ENCODE assay signal across 1 cellular context in the genomic region with DNA sequence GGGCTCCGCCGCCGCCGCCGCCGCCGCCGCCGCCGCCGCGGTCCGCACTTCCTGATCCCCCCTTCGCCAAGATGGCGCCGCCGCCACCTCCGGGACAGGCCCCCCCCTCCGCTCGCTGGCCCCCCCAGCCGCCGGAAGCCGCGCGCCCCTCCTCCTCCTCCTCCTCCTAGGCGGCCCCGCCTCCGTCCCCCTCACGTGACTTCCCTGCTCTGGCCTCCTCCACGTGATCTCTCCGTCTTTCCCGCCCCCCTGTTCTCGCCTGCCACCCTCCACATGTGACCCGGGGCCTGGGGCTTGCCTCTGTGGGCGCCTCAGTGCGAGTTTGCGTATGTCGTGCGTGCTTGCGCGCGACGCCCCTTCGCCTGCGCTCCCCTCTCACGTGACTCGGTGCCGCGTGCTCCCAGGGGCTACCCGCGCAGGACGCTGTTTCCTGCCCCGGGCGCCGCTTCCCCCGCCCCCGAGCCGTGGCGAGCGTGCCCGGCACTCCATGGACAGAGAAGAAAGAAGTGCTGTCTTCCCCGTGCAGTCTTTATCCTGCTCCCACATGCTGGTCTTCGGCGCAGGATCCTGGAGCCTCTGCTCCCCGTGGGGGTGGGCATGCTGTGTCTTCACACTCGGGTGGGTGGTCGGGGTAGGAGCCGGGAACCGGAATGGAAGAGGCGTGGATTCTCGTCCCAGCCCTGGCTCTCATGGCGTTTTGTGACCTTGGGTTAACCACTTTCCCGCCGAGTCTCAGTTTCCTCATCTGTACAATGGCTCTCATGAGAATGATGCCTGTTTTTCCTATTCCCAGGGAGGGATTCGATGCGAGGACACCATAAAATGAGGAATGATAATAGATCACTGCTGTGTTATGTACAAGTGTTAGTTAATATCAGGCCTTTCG.
TF ChIP-seq lines count a peak whose summit lies in the region.

A gene (minus strand): TSS at position 53 of the 886 bp plus-strand sequence. CDS start 109 bp downstream, outside the sequence.

TF ChIP-seq in HEK293, 187 proteins besides CTCF, POLR2A, EP300 and RAD21 (continued from another document and continues in another):
- TF ChIP-seq, protein P1, sequence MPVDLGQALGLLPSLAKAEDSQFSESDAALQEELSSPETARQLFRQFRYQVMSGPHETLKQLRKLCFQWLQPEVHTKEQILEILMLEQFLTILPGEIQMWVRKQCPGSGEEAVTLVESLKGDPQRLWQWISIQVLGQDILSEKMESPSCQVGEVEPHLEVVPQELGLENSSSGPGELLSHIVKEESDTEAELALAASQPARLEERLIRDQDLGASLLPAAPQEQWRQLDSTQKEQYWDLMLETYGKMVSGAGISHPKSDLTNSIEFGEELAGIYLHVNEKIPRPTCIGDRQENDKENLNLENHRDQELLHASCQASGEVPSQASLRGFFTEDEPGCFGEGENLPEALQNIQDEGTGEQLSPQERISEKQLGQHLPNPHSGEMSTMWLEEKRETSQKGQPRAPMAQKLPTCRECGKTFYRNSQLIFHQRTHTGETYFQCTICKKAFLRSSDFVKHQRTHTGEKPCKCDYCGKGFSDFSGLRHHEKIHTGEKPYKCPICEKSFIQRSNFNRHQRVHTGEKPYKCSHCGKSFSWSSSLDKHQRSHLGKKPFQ (tag by site-specific recombination; IDR thresholded peaks at IDR 0.05): peak; percentile 42
- TF ChIP-seq SP2 (tag by site-specific recombination; IDR thresholded peaks at IDR 0.05): peak; percentile 98
- peak; percentile 90 for TF ChIP-seq ZNF843 (tag by site-specific recombination; IDR thresholded peaks at IDR 0.05)
- TF ChIP-seq, protein P2, sequence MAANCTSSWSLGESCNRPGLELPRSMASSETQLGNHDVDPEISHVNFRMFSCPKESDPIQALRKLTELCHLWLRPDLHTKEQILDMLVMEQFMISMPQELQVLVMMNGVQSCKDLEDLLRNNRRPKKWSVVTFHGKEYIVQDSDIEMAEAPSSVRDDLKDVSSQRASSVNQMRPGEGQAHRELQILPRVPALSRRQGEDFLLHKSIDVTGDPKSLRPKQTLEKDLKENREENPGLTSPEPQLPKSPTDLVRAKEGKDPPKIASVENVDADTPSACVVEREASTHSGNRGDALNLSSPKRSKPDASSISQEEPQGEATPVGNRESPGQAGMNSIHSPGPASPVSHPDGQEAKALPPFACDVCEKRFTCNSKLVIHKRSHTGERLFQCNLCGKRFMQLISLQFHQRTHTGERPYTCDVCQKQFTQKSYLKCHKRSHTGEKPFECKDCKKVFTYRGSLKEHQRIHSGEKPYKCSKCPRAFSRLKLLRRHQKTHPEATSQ (tag by site-specific recombination; IDR thresholded peaks at IDR 0.05): peak; percentile 79
- TF ChIP-seq RBAK (tag by site-specific recombination; IDR thresholded peaks at IDR 0.05): no peak
- no peak for TF ChIP-seq ZNF555 (tag by site-specific recombination; conservative IDR thresholded peaks at IDR 0.05)
- no peak for TF ChIP-seq ZNF544 (tag by site-specific recombination; IDR thresholded peaks at IDR 0.05)
- peak; percentile 51; the same call in 1 of the 2 replicates for TF ChIP-seq ZNF423 (tag by site-specific recombination; IDR thresholded peaks at IDR 0.05)
- peak; percentile 92; the same call in 1 of the 2 replicates for TF ChIP-seq ZNF391 (tag by site-specific recombination; IDR thresholded peaks at IDR 0.05; ENCODE audit: borderline replicate concordance, low read depth)
- no peak for TF ChIP-seq ZNF174 (tag by site-specific recombination; IDR thresholded peaks at IDR 0.05)
- no peak for TF ChIP-seq ZNF266 (tag by site-specific recombination; IDR thresholded peaks at IDR 0.05; ENCODE audit: low read depth)
- no peak for TF ChIP-seq ZNF433 (tag by site-specific recombination; IDR thresholded peaks at IDR 0.05; ENCODE audit: low read depth)
- TF ChIP-seq, protein P3, sequence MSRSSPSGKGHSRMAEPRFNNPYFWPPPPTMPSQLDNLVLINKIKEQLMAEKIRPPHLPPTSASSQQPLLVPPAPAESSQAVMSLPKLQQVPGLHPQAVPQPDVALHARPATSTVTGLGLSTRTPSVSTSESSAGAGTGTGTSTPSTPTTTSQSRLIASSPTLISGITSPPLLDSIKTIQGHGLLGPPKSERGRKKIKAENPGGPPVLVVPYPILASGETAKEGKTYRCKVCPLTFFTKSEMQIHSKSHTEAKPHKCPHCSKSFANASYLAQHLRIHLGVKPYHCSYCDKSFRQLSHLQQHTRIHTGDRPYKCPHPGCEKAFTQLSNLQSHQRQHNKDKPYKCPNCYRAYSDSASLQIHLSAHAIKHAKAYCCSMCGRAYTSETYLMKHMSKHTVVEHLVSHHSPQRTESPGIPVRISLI (tag by site-specific recombination; IDR thresholded peaks at IDR 0.05): no peak
- no peak; the same call in 1 of the 2 replicates for TF ChIP-seq GLI2 (tag by site-specific recombination; IDR thresholded peaks at IDR 0.05; ENCODE audit: borderline replicate concordance, low read depth)
- TF ChIP-seq ZNF830 (tag by site-specific recombination; IDR thresholded peaks at IDR 0.05; ENCODE audit: low read depth): no peak
- TF ChIP-seq ZBTB17 (tag by site-specific recombination; IDR thresholded peaks at IDR 0.05): peak; percentile 94
- TF ChIP-seq, protein P4, sequence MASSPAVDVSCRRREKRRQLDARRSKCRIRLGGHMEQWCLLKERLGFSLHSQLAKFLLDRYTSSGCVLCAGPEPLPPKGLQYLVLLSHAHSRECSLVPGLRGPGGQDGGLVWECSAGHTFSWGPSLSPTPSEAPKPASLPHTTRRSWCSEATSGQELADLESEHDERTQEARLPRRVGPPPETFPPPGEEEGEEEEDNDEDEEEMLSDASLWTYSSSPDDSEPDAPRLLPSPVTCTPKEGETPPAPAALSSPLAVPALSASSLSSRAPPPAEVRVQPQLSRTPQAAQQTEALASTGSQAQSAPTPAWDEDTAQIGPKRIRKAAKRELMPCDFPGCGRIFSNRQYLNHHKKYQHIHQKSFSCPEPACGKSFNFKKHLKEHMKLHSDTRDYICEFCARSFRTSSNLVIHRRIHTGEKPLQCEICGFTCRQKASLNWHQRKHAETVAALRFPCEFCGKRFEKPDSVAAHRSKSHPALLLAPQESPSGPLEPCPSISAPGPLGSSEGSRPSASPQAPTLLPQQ (tag by site-specific recombination; IDR thresholded peaks at IDR 0.05): peak; percentile 93
- TF ChIP-seq ZNF707 (tag by site-specific recombination; IDR thresholded peaks at IDR 0.05): no peak
- TF ChIP-seq SETDB1 (IDR thresholded peaks at IDR 0.05; ENCODE audit: insufficient read length, low read length): peak; percentile 45
- no peak for TF ChIP-seq ZNF571 (tag by site-specific recombination; IDR thresholded peaks at IDR 0.05)
- TF ChIP-seq ZNF660 (tag by site-specific recombination; IDR thresholded peaks at IDR 0.05): peak; percentile 28; the same call in 1 of the 2 replicates
- peak; percentile 91 for TF ChIP-seq ZNF610 (tag by site-specific recombination; IDR thresholded peaks at IDR 0.05; ENCODE audit: borderline replicate concordance)
- no peak for TF ChIP-seq ZNF416 (tag by site-specific recombination; IDR thresholded peaks at IDR 0.05)
- TF ChIP-seq, protein P5, sequence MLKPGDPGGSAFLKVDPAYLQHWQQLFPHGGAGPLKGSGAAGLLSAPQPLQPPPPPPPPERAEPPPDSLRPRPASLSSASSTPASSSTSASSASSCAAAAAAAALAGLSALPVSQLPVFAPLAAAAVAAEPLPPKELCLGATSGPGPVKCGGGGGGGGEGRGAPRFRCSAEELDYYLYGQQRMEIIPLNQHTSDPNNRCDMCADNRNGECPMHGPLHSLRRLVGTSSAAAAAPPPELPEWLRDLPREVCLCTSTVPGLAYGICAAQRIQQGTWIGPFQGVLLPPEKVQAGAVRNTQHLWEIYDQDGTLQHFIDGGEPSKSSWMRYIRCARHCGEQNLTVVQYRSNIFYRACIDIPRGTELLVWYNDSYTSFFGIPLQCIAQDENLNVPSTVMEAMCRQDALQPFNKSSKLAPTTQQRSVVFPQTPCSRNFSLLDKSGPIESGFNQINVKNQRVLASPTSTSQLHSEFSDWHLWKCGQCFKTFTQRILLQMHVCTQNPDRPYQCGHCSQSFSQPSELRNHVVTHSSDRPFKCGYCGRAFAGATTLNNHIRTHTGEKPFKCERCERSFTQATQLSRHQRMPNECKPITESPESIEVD (tag by site-specific recombination; IDR thresholded peaks at IDR 0.05): no peak
- TF ChIP-seq KLF10 (tag by site-specific recombination; IDR thresholded peaks at IDR 0.05): peak; percentile 97
- TF ChIP-seq, protein P6, sequence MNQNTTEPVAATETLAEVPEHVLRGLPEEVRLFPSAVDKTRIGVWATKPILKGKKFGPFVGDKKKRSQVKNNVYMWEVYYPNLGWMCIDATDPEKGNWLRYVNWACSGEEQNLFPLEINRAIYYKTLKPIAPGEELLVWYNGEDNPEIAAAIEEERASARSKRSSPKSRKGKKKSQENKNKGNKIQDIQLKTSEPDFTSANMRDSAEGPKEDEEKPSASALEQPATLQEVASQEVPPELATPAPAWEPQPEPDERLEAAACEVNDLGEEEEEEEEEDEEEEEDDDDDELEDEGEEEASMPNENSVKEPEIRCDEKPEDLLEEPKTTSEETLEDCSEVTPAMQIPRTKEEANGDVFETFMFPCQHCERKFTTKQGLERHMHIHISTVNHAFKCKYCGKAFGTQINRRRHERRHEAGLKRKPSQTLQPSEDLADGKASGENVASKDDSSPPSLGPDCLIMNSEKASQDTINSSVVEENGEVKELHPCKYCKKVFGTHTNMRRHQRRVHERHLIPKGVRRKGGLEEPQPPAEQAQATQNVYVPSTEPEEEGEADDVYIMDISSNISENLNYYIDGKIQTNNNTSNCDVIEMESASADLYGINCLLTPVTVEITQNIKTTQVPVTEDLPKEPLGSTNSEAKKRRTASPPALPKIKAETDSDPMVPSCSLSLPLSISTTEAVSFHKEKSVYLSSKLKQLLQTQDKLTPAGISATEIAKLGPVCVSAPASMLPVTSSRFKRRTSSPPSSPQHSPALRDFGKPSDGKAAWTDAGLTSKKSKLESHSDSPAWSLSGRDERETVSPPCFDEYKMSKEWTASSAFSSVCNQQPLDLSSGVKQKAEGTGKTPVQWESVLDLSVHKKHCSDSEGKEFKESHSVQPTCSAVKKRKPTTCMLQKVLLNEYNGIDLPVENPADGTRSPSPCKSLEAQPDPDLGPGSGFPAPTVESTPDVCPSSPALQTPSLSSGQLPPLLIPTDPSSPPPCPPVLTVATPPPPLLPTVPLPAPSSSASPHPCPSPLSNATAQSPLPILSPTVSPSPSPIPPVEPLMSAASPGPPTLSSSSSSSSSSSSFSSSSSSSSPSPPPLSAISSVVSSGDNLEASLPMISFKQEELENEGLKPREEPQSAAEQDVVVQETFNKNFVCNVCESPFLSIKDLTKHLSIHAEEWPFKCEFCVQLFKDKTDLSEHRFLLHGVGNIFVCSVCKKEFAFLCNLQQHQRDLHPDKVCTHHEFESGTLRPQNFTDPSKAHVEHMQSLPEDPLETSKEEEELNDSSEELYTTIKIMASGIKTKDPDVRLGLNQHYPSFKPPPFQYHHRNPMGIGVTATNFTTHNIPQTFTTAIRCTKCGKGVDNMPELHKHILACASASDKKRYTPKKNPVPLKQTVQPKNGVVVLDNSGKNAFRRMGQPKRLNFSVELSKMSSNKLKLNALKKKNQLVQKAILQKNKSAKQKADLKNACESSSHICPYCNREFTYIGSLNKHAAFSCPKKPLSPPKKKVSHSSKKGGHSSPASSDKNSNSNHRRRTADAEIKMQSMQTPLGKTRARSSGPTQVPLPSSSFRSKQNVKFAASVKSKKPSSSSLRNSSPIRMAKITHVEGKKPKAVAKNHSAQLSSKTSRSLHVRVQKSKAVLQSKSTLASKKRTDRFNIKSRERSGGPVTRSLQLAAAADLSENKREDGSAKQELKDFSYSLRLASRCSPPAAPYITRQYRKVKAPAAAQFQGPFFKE (tag by site-specific recombination; IDR thresholded peaks at IDR 0.05; ENCODE audit: borderline replicate concordance): no peak
- TF ChIP-seq, protein P7, sequence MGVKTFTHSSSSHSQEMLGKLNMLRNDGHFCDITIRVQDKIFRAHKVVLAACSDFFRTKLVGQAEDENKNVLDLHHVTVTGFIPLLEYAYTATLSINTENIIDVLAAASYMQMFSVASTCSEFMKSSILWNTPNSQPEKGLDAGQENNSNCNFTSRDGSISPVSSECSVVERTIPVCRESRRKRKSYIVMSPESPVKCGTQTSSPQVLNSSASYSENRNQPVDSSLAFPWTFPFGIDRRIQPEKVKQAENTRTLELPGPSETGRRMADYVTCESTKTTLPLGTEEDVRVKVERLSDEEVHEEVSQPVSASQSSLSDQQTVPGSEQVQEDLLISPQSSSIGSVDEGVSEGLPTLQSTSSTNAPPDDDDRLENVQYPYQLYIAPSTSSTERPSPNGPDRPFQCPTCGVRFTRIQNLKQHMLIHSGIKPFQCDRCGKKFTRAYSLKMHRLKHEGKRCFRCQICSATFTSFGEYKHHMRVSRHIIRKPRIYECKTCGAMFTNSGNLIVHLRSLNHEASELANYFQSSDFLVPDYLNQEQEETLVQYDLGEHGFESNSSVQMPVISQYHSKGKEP (tag by site-specific recombination; IDR thresholded peaks at IDR 0.05): 0 out of 2 replicates have a peak, but pooled peaks have one; percentile 18
- TF ChIP-seq, protein P8, sequence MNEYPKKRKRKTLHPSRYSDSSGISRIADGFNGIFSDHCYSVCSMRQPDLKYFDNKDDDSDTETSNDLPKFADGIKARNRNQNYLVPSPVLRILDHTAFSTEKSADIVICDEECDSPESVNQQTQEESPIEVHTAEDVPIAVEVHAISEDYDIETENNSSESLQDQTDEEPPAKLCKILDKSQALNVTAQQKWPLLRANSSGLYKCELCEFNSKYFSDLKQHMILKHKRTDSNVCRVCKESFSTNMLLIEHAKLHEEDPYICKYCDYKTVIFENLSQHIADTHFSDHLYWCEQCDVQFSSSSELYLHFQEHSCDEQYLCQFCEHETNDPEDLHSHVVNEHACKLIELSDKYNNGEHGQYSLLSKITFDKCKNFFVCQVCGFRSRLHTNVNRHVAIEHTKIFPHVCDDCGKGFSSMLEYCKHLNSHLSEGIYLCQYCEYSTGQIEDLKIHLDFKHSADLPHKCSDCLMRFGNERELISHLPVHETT (tag by site-specific recombination; IDR thresholded peaks at IDR 0.05): peak; percentile 86
- no peak for TF ChIP-seq GLI4 (tag by site-specific recombination; IDR thresholded peaks at IDR 0.05)
- peak; percentile 93 for TF ChIP-seq ZEB2 (tag by site-specific recombination; IDR thresholded peaks at IDR 0.05)
- no peak for TF ChIP-seq ZNF791 (tag by site-specific recombination; IDR thresholded peaks at IDR 0.05)
- TF ChIP-seq ZNF311 (tag by site-specific recombination; IDR thresholded peaks at IDR 0.05; ENCODE audit: borderline replicate concordance): no peak
- peak; percentile 95 for TF ChIP-seq ZNF501 (tag by site-specific recombination; IDR thresholded peaks at IDR 0.05)
- no peak for TF ChIP-seq ZNF140 (tag by site-specific recombination; IDR thresholded peaks at IDR 0.05)
- no peak for TF ChIP-seq ZNF621 (tag by site-specific recombination; IDR thresholded peaks at IDR 0.05)
- peak; percentile 55 for TF ChIP-seq YY1 (tag by site-specific recombination; IDR thresholded peaks at IDR 0.05)
- TF ChIP-seq, protein P9, sequence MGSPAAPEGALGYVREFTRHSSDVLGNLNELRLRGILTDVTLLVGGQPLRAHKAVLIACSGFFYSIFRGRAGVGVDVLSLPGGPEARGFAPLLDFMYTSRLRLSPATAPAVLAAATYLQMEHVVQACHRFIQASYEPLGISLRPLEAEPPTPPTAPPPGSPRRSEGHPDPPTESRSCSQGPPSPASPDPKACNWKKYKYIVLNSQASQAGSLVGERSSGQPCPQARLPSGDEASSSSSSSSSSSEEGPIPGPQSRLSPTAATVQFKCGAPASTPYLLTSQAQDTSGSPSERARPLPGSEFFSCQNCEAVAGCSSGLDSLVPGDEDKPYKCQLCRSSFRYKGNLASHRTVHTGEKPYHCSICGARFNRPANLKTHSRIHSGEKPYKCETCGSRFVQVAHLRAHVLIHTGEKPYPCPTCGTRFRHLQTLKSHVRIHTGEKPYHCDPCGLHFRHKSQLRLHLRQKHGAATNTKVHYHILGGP (tag by site-specific recombination; IDR thresholded peaks at IDR 0.05): no peak
